Comparison of ENCODE assay signal across 13 cellular contexts in the genomic region with DNA sequence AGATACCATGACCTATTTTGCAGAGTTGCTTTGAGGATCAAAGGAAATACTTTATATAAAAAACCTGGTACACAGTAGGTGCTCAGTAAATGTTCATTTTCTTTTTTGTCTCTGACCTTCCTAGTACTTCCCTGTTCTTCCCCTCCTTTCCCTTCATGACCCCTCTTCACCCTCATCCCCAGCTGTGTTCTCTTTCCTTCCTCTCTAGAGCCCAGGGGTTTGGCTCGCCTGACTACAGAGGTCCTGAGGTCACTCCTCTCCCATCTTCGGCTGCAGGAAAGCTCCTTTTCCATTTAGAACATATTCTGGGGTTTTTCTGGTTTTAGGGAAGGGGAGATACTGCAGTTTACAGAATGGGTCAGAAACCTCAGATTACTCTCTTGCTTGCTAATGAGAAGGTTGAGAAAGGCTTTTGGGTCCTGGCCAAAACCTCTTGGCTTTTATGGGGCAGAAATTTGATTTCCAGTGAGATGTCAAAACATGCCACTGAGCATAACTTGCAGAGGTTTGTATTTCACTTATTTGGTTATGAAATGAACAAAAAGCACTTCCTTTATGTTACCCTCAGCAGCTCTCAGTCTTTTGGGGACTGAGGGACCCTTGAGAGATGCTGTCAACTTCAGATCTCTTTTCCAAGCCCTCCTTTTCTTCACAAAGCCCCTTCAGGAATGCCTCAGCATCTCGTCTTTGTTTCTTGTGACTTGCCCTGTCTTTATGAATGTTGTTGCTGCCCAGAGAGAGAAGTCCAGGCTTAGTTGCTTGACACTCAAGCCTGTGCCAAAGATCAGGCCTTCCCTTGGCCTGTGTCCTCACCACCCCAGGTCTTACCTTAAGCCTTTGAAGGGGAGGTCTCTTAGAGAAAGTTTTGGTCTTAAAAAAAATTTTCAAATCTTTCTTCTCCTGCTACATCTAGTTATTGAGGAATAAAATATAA.
A peak's percentile ranks its signal among the peaks of the same experiment; 100 is the strongest.
DNase-seq lines count a peak whose midpoint lies in the region; ATAC-seq, FAIRE-seq and TF ChIP-seq lines count a peak whose summit lies in the region.
"Had no signal": no experiment of that assay in that cellular context is flagged by ENCODE, and none has a peak within 500 bp of the region (broad histone marks: within the 10 kb centered on the region; RNA-seq: fewer than 3 reads in every experiment).

No MANE protein-coding gene starts in this region.

- H3K36me3 Mint-ChIP-seq in HFFc6 (ENCODE audit: low read depth) = no peaks in the 10 kb centered on the region; the same call in 1 of the 2 replicates
- H3K36me3 Mint-ChIP-seq: activated naive CD8-positive, alpha-beta T cell treated with anti-CD3 and anti-CD28 coated beads for 36 hours had no signal

- peak overlapping the region; percentile 46; the same call in 1 of the 2 replicates for H3K27ac Mint-ChIP-seq in HFFc6
- H3K27ac Mint-ChIP-seq: activated naive CD8-positive, alpha-beta T cell treated with anti-CD3 and anti-CD28 coated beads for 36 hours had no signal

- peak; percentile 76 to 85 for ATAC-seq in right cardiac atrium
- ATAC-seq in HG03196 (IDR thresholded peaks at IDR 0.05; ENCODE audit: unreplicated experiment) = no peak

- no peak overlapping the region for H3K4me3 Mint-ChIP-seq in HFFc6
- H3K4me3 Mint-ChIP-seq: activated naive CD8-positive, alpha-beta T cell treated with anti-CD3 and anti-CD28 coated beads for 36 hours had no signal

- H3K4me1 ChIP-seq in right cardiac atrium (ENCODE audit: control insufficient read depth, insufficient read depth, low read length) (peaks cover 1% of the 10 kb centered on the region), stomach smooth muscle (ENCODE audit: control insufficient read depth, insufficient read depth, low read length) (peaks cover 5% of the 10 kb centered on the region)

- H3K27me3 ChIP-seq in brain microvascular endothelial cell (replicated peaks) = no peaks in the 10 kb centered on the region
- no peaks in the 10 kb centered on the region for H3K27me3 ChIP-seq in right cardiac atrium (ENCODE audit: control insufficient read depth, insufficient read depth)
- H3K27me3 ChIP-seq in stomach smooth muscle (ENCODE audit: control insufficient read depth in 1 of 2, insufficient read depth in 2 of 2, low read length in 2 of 2) = no peaks in the 10 kb centered on the region

- H3K9ac ChIP-seq in stomach smooth muscle (ENCODE audit: low read length in 2 of 2) = no peak overlapping the region

- WGBS in right cardiac atrium = 37% methylated on average over 3 of the region's 3 CpGs

- intact Hi-C loops in right cardiac atrium (cut with DNase I) = no loop called here

- TF ChIP-seq CTCF in HFFc6 (IDR thresholded peaks at IDR 0.05) (no peak), brain microvascular endothelial cell (IDR thresholded peaks at IDR 0.05; ENCODE audit: low read depth, low read length, missing control alignments) (no peak), GM10266 (IDR thresholded peaks at IDR 0.05; ENCODE audit: control insufficient read depth, insufficient read depth, low read depth, missing control alignments) (no peak)

- DNase-seq in HFFc6 (peak; percentile 46), brain microvascular endothelial cell (peak; percentile 48), right cardiac atrium (peak in 1 of 3 donors; percentile 73), GM10266 (ENCODE audit: extremely low spot score) (no peak), frontal cortex (ENCODE audit: low spot score in 2 of 2) (no peak)
- no peak for DNase-seq in activated CD4-positive, alpha-beta T cell treated with anti-CD3 and anti-CD28 coated beads, Interleukin-2, amount 50 U/mL, for 4 hours
- DNase-seq: activated naive CD8-positive, alpha-beta T cell treated with anti-CD3 and anti-CD28 coated beads for 36 hours; Calu3; NCI-H1694 treated with DMSO at 0.1 percent for 48 hours; stimulated activated CD4-positive, alpha-beta T cell treated with anti-CD3 and anti-CD28 coated beads, Interleukin-4, amount 100 ng/mL, for 4 hours had no signal

- peaks cover 32% of the 10 kb centered on the region for H3K4me1 Mint-ChIP-seq in HFFc6 (ENCODE audit: low read depth)
- H3K4me1 Mint-ChIP-seq: activated naive CD8-positive, alpha-beta T cell treated with anti-CD3 and anti-CD28 coated beads for 36 hours had no signal

- H3K9me3 ChIP-seq in right cardiac atrium (ENCODE audit: control insufficient read depth, low read length) (no peaks in the 10 kb centered on the region), stomach smooth muscle (ENCODE audit: control insufficient read depth in 2 of 2, low read length in 2 of 2) (no peaks in the 10 kb centered on the region)

- H3K4me3 ChIP-seq in brain microvascular endothelial cell (ENCODE audit: low read depth, low read length) (no peak overlapping the region), right cardiac atrium (ENCODE audit: low read length) (no peak overlapping the region), stomach smooth muscle (ENCODE audit: low read length in 2 of 2) (no peak overlapping the region)

- H3K36me3 ChIP-seq in brain microvascular endothelial cell (replicated peaks) (no peaks in the 10 kb centered on the region), stomach smooth muscle (ENCODE audit: control insufficient read depth in 2 of 2, insufficient read depth in 2 of 2, low read length in 2 of 2) (no peaks in the 10 kb centered on the region)

- no peaks in the 10 kb centered on the region; the same call in 1 of the 2 replicates for H3K27me3 Mint-ChIP-seq in HFFc6 (ENCODE audit: insufficient read depth)

- FAIRE-seq in frontal cortex (lab: Jason Lieb, UNC) = no peak
- FAIRE-seq: keratinocyte had no signal

- no peaks in the 10 kb centered on the region for H3K9me3 Mint-ChIP-seq in HFFc6
- H3K9me3 Mint-ChIP-seq: activated naive CD8-positive, alpha-beta T cell treated with anti-CD3 and anti-CD28 coated beads for 36 hours had no signal

- H3K27ac ChIP-seq in brain microvascular endothelial cell (no peak overlapping the region), right cardiac atrium (ENCODE audit: low read length) (no peak overlapping the region), stomach smooth muscle (ENCODE audit: low read length) (peak overlapping the region; percentile 11)

- in situ Hi-C loops in brain microvascular endothelial cell (cut with HindIII; ENCODE audit: low pct_ligation_motif_present, low sequenced_read_pairs) = no loop called here

Comparison
In these comparisons a context has a peak if more than half of its experiments do, and no peak if none do; other contexts are left out.
1. DNase-seq: peak in HFFc6 (single experiment) and brain microvascular endothelial cell (single experiment); none in GM10266 (single experiment), frontal cortex (0 of 2) and activated CD4-positive, alpha-beta T cell treated with anti-CD3 and anti-CD28 coated beads, Interleukin-2, amount 50 U/mL, for 4 hours (0 of 2).